12 cellular contexts compared by ENCODE assay signal in the genomic region with DNA sequence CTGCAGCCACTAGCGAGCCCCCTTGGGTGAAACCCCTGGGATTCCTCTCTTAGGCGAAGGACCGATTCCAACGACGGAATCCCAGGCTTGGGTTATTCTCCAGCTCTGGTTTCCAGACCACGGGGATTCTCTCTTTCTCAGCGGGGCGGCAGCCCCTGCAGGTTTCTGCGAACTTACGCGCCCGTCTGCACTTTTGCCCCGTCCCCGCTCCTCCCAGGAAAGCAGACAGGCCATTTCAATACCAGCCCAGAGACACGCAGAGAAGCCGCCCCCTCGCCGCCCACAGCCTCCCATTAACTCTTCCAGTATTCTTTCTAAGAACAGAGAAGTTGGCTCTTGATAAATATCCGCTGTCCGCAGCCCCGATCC. TPM values are rescaled to one million over a fixed set of nuclear protein-coding genes. Genes with fewer than 3 reads are reported as not detected.
DNase-seq lines count a peak whose midpoint lies in the region; ATAC-seq and TF ChIP-seq lines count a peak whose summit lies in the region.
"Had no signal": no experiment of that assay in that cellular context is flagged by ENCODE, and none has a peak within 500 bp of the region (broad histone marks: within the 10 kb centered on the region; RNA-seq: fewer than 3 reads in every experiment).

No MANE protein-coding gene starts in this region.

- POLR2A ChIA-PET in CD4-positive, alpha-beta T cell (lab: Charles Lee) = no interaction called here

- intact Hi-C loops in activated T-helper 1 cell treated with anti-CD3 and anti-CD28 coated beads, Interleukin-12 subunit alpha, Interleukin-12 subunit beta, Interleukin-2, Interleukin-4 antibody, amounts not matched to agents 30 ng/mL and 10 ng/mL and 1 ng/mL, durations not matched to agents 14 hours and 24 hours and 36 hours (cut with micrococcal nuclease) = no loop called here
- intact Hi-C loops in CD4-positive, alpha-beta T cell (cut with DNase I, micrococcal nuclease) = no loop called here

- H3K9me2 ChIP-seq in GM23248 (ENCODE audit: insufficient read depth) = no peaks in the 10 kb centered on the region

- 0 to 2% methylated on average over 21 of the region's 21 CpGs for WGBS in GM23248 (ENCODE audit: low coverage in 1 of 2, low lambda C conversion rate in 2 of 2, missing lambda C conversion rate in 2 of 2), 2 experiments

- H3K27ac ChIP-seq in ACC112 (ENCODE audit: low read depth, low read length) (no peak overlapping the region), GM23248 (no peak overlapping the region)
- H3K27ac ChIP-seq in CD4-positive, alpha-beta T cell (ENCODE audit: low read depth, low read length) = no peak overlapping the region
- H3K27ac ChIP-seq: adrenal gland had no signal

- no peak for ATAC-seq in HG03045 (IDR thresholded peaks at IDR 0.05; ENCODE audit: unreplicated experiment)
- ATAC-seq in CD4-positive, alpha-beta T cell (ENCODE audit: poor library complexity) = no peak

- no peak overlapping the region for H3K4me3 Mint-ChIP-seq in activated T-helper 1 cell treated with anti-CD3 and anti-CD28 coated beads, Interleukin-12 subunit alpha, Interleukin-12 subunit beta, Interleukin-2, Interleukin-4 antibody, amounts not matched to agents 30 ng/mL and 10 ng/mL and 1 ng/mL, durations not matched to agents 14 hours and 24 hours and 36 hours
- no peak overlapping the region for H3K4me3 Mint-ChIP-seq in CD4-positive, alpha-beta T cell

- H3K4me2 ChIP-seq in GM23248 (ENCODE audit: unreplicated experiment) = no peak overlapping the region

- peak overlapping the region; percentile 65; the same call in 1 of the 2 replicates for H3K4me3 ChIP-seq in ACC112 (ENCODE audit: low read depth, low read length)
- no peak overlapping the region for H3K4me3 ChIP-seq in GM23248
- H3K4me3 ChIP-seq: adrenal gland had no signal

- H3K4me1 Mint-ChIP-seq in activated T-helper 1 cell treated with anti-CD3 and anti-CD28 coated beads, Interleukin-12 subunit alpha, Interleukin-12 subunit beta, Interleukin-2, Interleukin-4 antibody, amounts not matched to agents 30 ng/mL and 10 ng/mL and 1 ng/mL, durations not matched to agents 14 hours and 24 hours and 36 hours (ENCODE audit: low read depth) = no peaks in the 10 kb centered on the region
- peaks cover 4% of the 10 kb centered on the region for H3K4me1 Mint-ChIP-seq in CD4-positive, alpha-beta T cell (ENCODE audit: low read depth)

- H3K4me1 ChIP-seq in ACC112 (ENCODE audit: control insufficient read depth, insufficient read depth, low read length, unreplicated experiment) (no peaks in the 10 kb centered on the region), GM23248 (ENCODE audit: insufficient read depth) (no peaks in the 10 kb centered on the region)
- H3K4me1 ChIP-seq: adrenal gland had no signal

- H3K79me2 ChIP-seq in ACC112 (ENCODE audit: control insufficient read depth, insufficient read depth, low read length, unreplicated experiment) (no peaks in the 10 kb centered on the region), GM23248 (ENCODE audit: insufficient read depth) (no peaks in the 10 kb centered on the region)

- H3K36me3 ChIP-seq in ACC112 (ENCODE audit: insufficient read depth, low read length) (no peaks in the 10 kb centered on the region), GM23248 (ENCODE audit: low read depth) (no peaks in the 10 kb centered on the region)
- H3K36me3 ChIP-seq: adrenal gland had no signal

- peak overlapping the region; percentile 44 for H3K27ac Mint-ChIP-seq in activated T-helper 1 cell treated with anti-CD3 and anti-CD28 coated beads, Interleukin-12 subunit alpha, Interleukin-12 subunit beta, Interleukin-2, Interleukin-4 antibody, amounts not matched to agents 30 ng/mL and 10 ng/mL and 1 ng/mL, durations not matched to agents 14 hours and 24 hours and 36 hours
- H3K27ac Mint-ChIP-seq in CD4-positive, alpha-beta T cell = no peak overlapping the region

- DNase-seq in GM23248 = peak; percentile 1
- no peak for DNase-seq in activated T-helper 1 cell treated with anti-CD3 and anti-CD28 coated beads, Interleukin-12 subunit alpha, Interleukin-12 subunit beta, Interleukin-2, Interleukin-4 antibody, amounts not matched to agents 30 ng/mL and 10 ng/mL and 1 ng/mL, durations not matched to agents 14 hours and 24 hours and 36 hours (ENCODE audit: low spot score)
- DNase-seq in kidney tubule cell (ENCODE audit: low spot score) = peak; percentile 1
- DNase-seq in RKO (ENCODE audit: low spot score) = no peak
- no peak for DNase-seq in stimulated activated CD4-positive, alpha-beta T cell treated with anti-CD3 and anti-CD28 coated beads, Interleukin-4, amount 100 ng/mL, for 4 hours
- no peak for DNase-seq in CD4-positive, alpha-beta T cell
- DNase-seq: adrenal gland, DND-41, naive B cell, NCI-H446 had no signal

- no peaks in the 10 kb centered on the region for H3K36me3 Mint-ChIP-seq in activated T-helper 1 cell treated with anti-CD3 and anti-CD28 coated beads, Interleukin-12 subunit alpha, Interleukin-12 subunit beta, Interleukin-2, Interleukin-4 antibody, amounts not matched to agents 30 ng/mL and 10 ng/mL and 1 ng/mL, durations not matched to agents 14 hours and 24 hours and 36 hours (ENCODE audit: low read depth)
- H3K36me3 Mint-ChIP-seq in CD4-positive, alpha-beta T cell (ENCODE audit: low read depth) = no peaks in the 10 kb centered on the region

- H3K9ac ChIP-seq in GM23248 = no peak overlapping the region

- in situ Hi-C loops in GM23248 (cut with MboI) = loop anchor here (25.0 kb wide), 2 partner anchors 1606 to 1931 kb away; no protein-coding TSS in a partner anchor

- no peaks in the 10 kb centered on the region for H3K9me3 Mint-ChIP-seq in activated T-helper 1 cell treated with anti-CD3 and anti-CD28 coated beads, Interleukin-12 subunit alpha, Interleukin-12 subunit beta, Interleukin-2, Interleukin-4 antibody, amounts not matched to agents 30 ng/mL and 10 ng/mL and 1 ng/mL, durations not matched to agents 14 hours and 24 hours and 36 hours
- H3K9me3 Mint-ChIP-seq in CD4-positive, alpha-beta T cell = no peaks in the 10 kb centered on the region

- CTCF ChIA-PET in CD4-positive, alpha-beta T cell (lab: Charles Lee) = no interaction called here

- TF ChIP-seq CTCF in CD4-positive, alpha-beta T cell (IDR thresholded peaks at IDR 0.05) = no peak

- H3K27me3 Mint-ChIP-seq in activated T-helper 1 cell treated with anti-CD3 and anti-CD28 coated beads, Interleukin-12 subunit alpha, Interleukin-12 subunit beta, Interleukin-2, Interleukin-4 antibody, amounts not matched to agents 30 ng/mL and 10 ng/mL and 1 ng/mL, durations not matched to agents 14 hours and 24 hours and 36 hours (ENCODE audit: insufficient read depth) = peaks cover 25% of the 10 kb centered on the region
- H3K27me3 Mint-ChIP-seq in CD4-positive, alpha-beta T cell = peaks cover 59% of the 10 kb centered on the region

- H2AFZ ChIP-seq in ACC112 (ENCODE audit: low read length, unreplicated experiment) = no peak overlapping the region
- no peak overlapping the region for H2AFZ ChIP-seq in GM23248

- H3K9me3 ChIP-seq in GM23248 (ENCODE audit: low read depth) = no peaks in the 10 kb centered on the region
- H3K9me3 ChIP-seq in CD4-positive, alpha-beta T cell (ENCODE audit: control insufficient read depth, low read length) = no peaks in the 10 kb centered on the region
- H3K9me3 ChIP-seq: adrenal gland had no signal

- H3F3A ChIP-seq in GM23248 (ENCODE audit: insufficient read depth) = no peaks in the 10 kb centered on the region

- H4K20me1 ChIP-seq in GM23248 (ENCODE audit: insufficient read depth) = no peaks in the 10 kb centered on the region

- H3K27me3 ChIP-seq in ACC112 (ENCODE audit: insufficient read depth, low read length) (peaks cover 68% of the 10 kb centered on the region), GM23248 (replicated peaks; ENCODE audit: insufficient read depth) (peaks cover 49% of the 10 kb centered on the region)
- peaks cover 21% of the 10 kb centered on the region for H3K27me3 ChIP-seq in CD4-positive, alpha-beta T cell (ENCODE audit: control insufficient read depth, insufficient read depth, low read length)

RNA-seq across cellular contexts. Expression of a gene that starts 1.2 kb away (rescaled TPM):
- total RNA-seq in GM23248 (2014; rRNA removed; shearing (Covaris generic)) = not detected in 2 replicates
- not detected in 2 replicates for polyA plus RNA-seq in GM23248 (2016; fragmentation: Nextera tagmentation; extraction: Ambion mirVana)
- not detected in 2 replicates for total RNA-seq in activated T-helper 1 cell treated with anti-CD3 and anti-CD28 coated beads, Interleukin-12 subunit alpha, Interleukin-12 subunit beta, Interleukin-2, Interleukin-4 antibody, amounts not matched to agents 30 ng/mL and 10 ng/mL and 1 ng/mL, durations not matched to agents 14 hours and 24 hours and 36 hours
- not detected for total RNA-seq in CD4-positive, alpha-beta T cell

Comparison
In these comparisons a context has a peak if more than half of its experiments do, and no peak if none do; other contexts are left out.
1. DNase-seq: peak in GM23248 (single experiment) and kidney tubule cell (single experiment); none in activated T-helper 1 cell treated with anti-CD3 and anti-CD28 coated beads, Interleukin-12 subunit alpha, Interleukin-12 subunit beta, Interleukin-2, Interleukin-4 antibody, amounts not matched to agents 30 ng/mL and 10 ng/mL and 1 ng/mL, durations not matched to agents 14 hours and 24 hours and 36 hours (single experiment), RKO (single experiment), stimulated activated CD4-positive, alpha-beta T cell treated with anti-CD3 and anti-CD28 coated beads, Interleukin-4, amount 100 ng/mL, for 4 hours (0 of 2) and CD4-positive, alpha-beta T cell (0 of 10).